Comparison of ENCODE assay signal across 8 cellular contexts in genomic region chr12:98515368-98516183, GRCh38. TPM values are rescaled to one million over a fixed set of nuclear protein-coding genes. Genes with fewer than 3 reads are reported as not detected.
DNase-seq lines count a peak whose midpoint lies in the region; ATAC-seq, FAIRE-seq and TF ChIP-seq lines count a peak whose summit lies in the region.

Gene TMPO (plus strand): TSS chr12:98515590. CDS start chr12:98515868, 278 bp downstream.

- CTCF ChIA-PET in mammary epithelial cell (lab: Charles Lee; ENCODE audit: low non-redundant PET) = no interaction called here

- 0% methylated on average over 7 of the region's 93 CpGs for WGBS in mammary epithelial cell (ENCODE audit: low coverage, missing lambda C conversion rate)
- WGBS in small intestine, 3 donors = 0% methylated on average over 90 to 93 of the region's 93 CpGs

- H3K9me3 ChIP-seq in mammary epithelial cell (replicated peaks; ENCODE audit: insufficient read depth, low read length) = no peaks in the 10 kb centered on the region
- H3K9me3 ChIP-seq in small intestine (ENCODE audit: control insufficient read depth, low read depth) = no peaks in the 10 kb centered on the region

- DNase-seq in AG08396 (ENCODE audit: low spot score) = peak; percentile 96
- peak; percentile 93 for DNase-seq in NCI-H226
- peak; percentile 96 for DNase-seq in mammary epithelial cell
- DNase-seq in iPS-NIHi11 (ENCODE audit: low spot score) = peak; percentile 88
- DNase-seq in small intestine = peak; percentile 96

- TF ChIP-seq CTCF in WI38 (IDR thresholded peaks at IDR 0.05; ENCODE audit: low read depth, low read length) (no peak), mammary epithelial cell (conservative IDR thresholded peaks at IDR 0.05 in 1 of 2, IDR thresholded peaks at IDR 0.05 in 1 of 2; ENCODE audit: extremely low read depth in 1 of 2, insufficient read depth in 1 of 2, low read depth in 1 of 2, low read length in 2 of 2) (peak in 1 of 2 donors; percentile 3)

- H2AFZ ChIP-seq in mammary epithelial cell (ENCODE audit: low read depth, low read length) = peak within 1 kb of the TSS; percentile 95

- peak within 1 kb of the TSS; percentile 95 for H3K9ac ChIP-seq in mammary epithelial cell (ENCODE audit: insufficient read depth, low read length)

- dilution Hi-C loops in mammary epithelial cell (cut with HindIII; ENCODE audit: low sequenced_read_pairs) = no loop called here

- no peaks in the 10 kb centered on the region for H3K4me1 ChIP-seq in mammary epithelial cell (ENCODE audit: insufficient read depth, low read length)
- no peaks in the 10 kb centered on the region for H3K4me1 ChIP-seq in small intestine (ENCODE audit: control insufficient read depth in 2 of 2, insufficient read depth in 1 of 2, low read depth in 1 of 2, low read length in 1 of 2)

- no peak for FAIRE-seq in small intestine (lab: Jason Lieb, UNC)

- intact Hi-C loops in mammary epithelial cell (cut with micrococcal nuclease) = loop anchor here (1.0 to 5.0 kb wide), 4 partner anchors 12 to 132 kb away; partner anchors contain the start of gene APAF1

- H3K4me3 ChIP-seq in WI38 (ENCODE audit: low read depth, low read length) (peak within 1 kb of the TSS; percentile 96), mammary epithelial cell (replicated peaks in 1 of 3; ENCODE audit: insufficient read depth in 1 of 3, low read depth in 2 of 3, low read length in 3 of 3) (peak within 1 kb of the TSS; percentile 86 to 90 (median 87)), small intestine (ENCODE audit: low read depth in 1 of 2, low read length in 2 of 2) (peak within 1 kb of the TSS; percentile 84 to 89)

- TSS peak; percentile 60 for BruUV-seq in mammary epithelial cell (replicated peaks; lab: Mats Ljungman, UMichigan)

- no peaks in the 10 kb centered on the region for H4K20me1 ChIP-seq in mammary epithelial cell (ENCODE audit: insufficient read depth, low read length)

- peaks cover 73% of the 10 kb centered on the region for H3K79me2 ChIP-seq in mammary epithelial cell (ENCODE audit: insufficient read depth, low read length)

- H3K27ac ChIP-seq in mammary epithelial cell (ENCODE audit: insufficient read depth, low read depth, low read length) = peak within 1 kb of the TSS; percentile 69
- peak within 1 kb of the TSS; percentile 89 to 98 for H3K27ac ChIP-seq in small intestine (ENCODE audit: low read depth in 1 of 2, low read length in 1 of 2)

- H3K27me3 ChIP-seq in mammary epithelial cell (ENCODE audit: insufficient read depth, low read length) (no peaks in the 10 kb centered on the region), small intestine (ENCODE audit: control insufficient read depth in 2 of 2, insufficient read depth in 2 of 2, low read length in 2 of 2) (no peaks in the 10 kb centered on the region)

- peak; percentile 83 for ATAC-seq in GM19023 (IDR thresholded peaks at IDR 0.05; ENCODE audit: unreplicated experiment)
- peak; percentile 77 for ATAC-seq in HG03196 (IDR thresholded peaks at IDR 0.05; ENCODE audit: unreplicated experiment)

- in situ Hi-C loops in mammary epithelial cell (cut with MboI; ENCODE audit: low sequenced_read_pairs in 2 of 2) = no loop called here

- peak within 1 kb of the TSS; percentile 94 for H3K4me2 ChIP-seq in mammary epithelial cell (ENCODE audit: insufficient read depth, low read depth, low read length)

- H3K36me3 ChIP-seq in mammary epithelial cell (ENCODE audit: insufficient read depth, low read length) (peaks cover 2% of the 10 kb centered on the region), small intestine (ENCODE audit: control insufficient read depth in 2 of 2, insufficient read depth in 2 of 2, low read length in 2 of 2) (no peaks in the 10 kb centered on the region)

RNA-seq across cellular contexts. Expression of gene TMPO, which starts in this region (rescaled TPM):
- 10 to 100 TPM; 26.0 to 74.2 TPM for total RNA-seq in mammary epithelial cell
- polyA plus RNA-seq in mammary epithelial cell (41.4 TPM), small intestine (10 to 100 TPM; 19.5 to 66.4 (median 24.4) TPM)
- 56.6 TPM for polyA minus RNA-seq in mammary epithelial cell

Comparison
In these comparisons a context has a peak if more than half of its experiments do, and no peak if none do; other contexts are left out.
1. Peak in every context shown above with its lines: DNase-seq, ATAC-seq, H3K4me3 ChIP-seq and H3K27ac ChIP-seq.